28 cellular contexts compared by ENCODE assay signal in the genomic region with DNA sequence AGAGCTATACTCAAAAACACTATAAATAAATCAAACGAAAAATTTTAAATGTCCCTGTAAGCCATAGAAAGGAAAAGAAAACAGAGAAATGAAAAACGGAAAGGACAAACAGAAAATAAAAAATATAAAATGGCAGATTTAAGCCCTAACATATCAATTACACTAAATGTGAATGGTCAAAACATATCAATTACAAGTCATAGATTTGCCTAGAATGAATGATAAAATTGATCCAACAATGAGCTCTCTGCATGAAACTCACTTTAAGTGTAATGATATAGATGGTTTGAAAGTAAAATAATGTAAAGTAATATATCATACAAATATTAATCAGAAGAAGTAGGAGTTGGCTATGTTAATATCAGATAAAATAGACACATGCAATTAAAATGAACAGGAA.
"Had no signal": no experiment of that assay in that cellular context is flagged by ENCODE, and none has a peak within 500 bp of the region (broad histone marks: within the 10 kb centered on the region; RNA-seq: fewer than 3 reads in every experiment).

No MANE protein-coding gene starts in this region.

- H3K36me3 ChIP-seq: colonic mucosa, esophagus muscularis mucosa, esophagus squamous epithelium, gastrocnemius medialis, gastroesophageal sphincter, heart left ventricle, heart right ventricle had no signal

- H3K4me3 ChIP-seq: colonic mucosa, coronary artery, dorsolateral prefrontal cortex, esophagus muscularis mucosa, esophagus squamous epithelium, gastrocnemius medialis, gastroesophageal sphincter, heart left ventricle, heart right ventricle had no signal

- DNase-seq: colonic mucosa; cortex of kidney; dermis blood vessel endothelial cell; dorsolateral prefrontal cortex; effector CD4-positive, alpha-beta T cell; effector CD8-positive, alpha-beta T cell; effector memory CD4-positive, alpha-beta T cell; effector memory CD8-positive, alpha-beta T cell; endodermal cell; erythroblast; esophagus squamous epithelium; foreskin fibroblast; foreskin keratinocyte; foreskin melanocyte; gastrocnemius medialis; glutamatergic neuron; head of caudate nucleus; heart left ventricle; heart right ventricle had no signal

- H3K4me1 ChIP-seq: colonic mucosa, esophagus muscularis mucosa, esophagus squamous epithelium, foreskin keratinocyte, gastrocnemius medialis, gastroesophageal sphincter, heart left ventricle, heart right ventricle had no signal

- H3K27me3 ChIP-seq: colonic mucosa, dorsolateral prefrontal cortex, esophagus muscularis mucosa, esophagus squamous epithelium, foreskin keratinocyte, gastrocnemius medialis, gastroesophageal sphincter, heart left ventricle, heart right ventricle had no signal

- ATAC-seq: effector memory CD8-positive, alpha-beta T cell; esophagus mucosa; foreskin keratinocyte; gastrocnemius medialis; gastroesophageal sphincter; heart left ventricle; heart right ventricle had no signal

- FAIRE-seq: colon, endometrium, endothelial cell of umbilical vein, frontal cortex had no signal

- H3K9me3 ChIP-seq: colonic mucosa, esophagus squamous epithelium, gastrocnemius medialis had no signal

- H3K27ac ChIP-seq: colonic mucosa, coronary artery, dorsolateral prefrontal cortex, epithelial cell of prostate, esophagus muscularis mucosa, esophagus squamous epithelium, foreskin keratinocyte, gastrocnemius medialis, gastroesophageal sphincter, heart left ventricle, heart right ventricle had no signal
